ENCODE assay signal across 19 cellular contexts in the genomic region with DNA sequence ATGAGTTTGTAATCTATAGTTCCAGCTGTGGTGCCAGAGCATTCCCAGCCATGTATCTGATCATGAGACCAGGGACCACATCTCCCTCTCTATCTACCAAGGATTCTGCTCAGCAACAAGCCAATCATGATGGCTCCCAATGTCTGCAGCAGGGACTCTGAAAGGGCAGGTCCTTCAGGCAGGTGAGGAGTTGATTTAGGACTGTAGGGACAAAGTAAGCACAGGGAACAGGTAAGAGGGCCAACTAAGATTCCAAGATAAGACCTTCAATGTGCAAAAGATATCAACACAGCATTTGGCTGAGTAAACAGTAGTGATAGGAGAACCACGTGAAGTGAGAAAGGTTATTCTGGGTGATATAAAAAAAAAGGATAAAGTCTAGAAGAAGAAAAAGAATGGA. TPM values are rescaled to one million over a fixed set of nuclear protein-coding genes. Genes with fewer than 3 reads are reported as not detected.
DNase-seq lines count a peak whose midpoint lies in the region; ATAC-seq, FAIRE-seq and TF ChIP-seq lines count a peak whose summit lies in the region.
"Had no signal": no experiment of that assay in that cellular context is flagged by ENCODE, and none has a peak within 500 bp of the region (broad histone marks: within the 10 kb centered on the region; RNA-seq: fewer than 3 reads in every experiment).

No MANE protein-coding gene starts in this region.

- peak overlapping the region; percentile 12 for H3K27ac Mint-ChIP-seq in Caco-2 (ENCODE audit: unreplicated experiment)
- peak overlapping the region; percentile 40 for H3K27ac Mint-ChIP-seq in dendritic cell treated with granulocyte-macrophage colony-stimulating factor and Interleukin-4, amounts not matched to agents 40 ng/mL and 50 ng/mL, for 4 days
- H3K27ac Mint-ChIP-seq in osteocyte (ENCODE audit: unreplicated experiment): no peak overlapping the region

- H3K27ac ChIP-seq in pancreas: no peak overlapping the region
- H3K27ac ChIP-seq: RWPE1 had no signal

- peaks cover 26% of the 10 kb centered on the region for H3K4me1 Mint-ChIP-seq in Caco-2 (ENCODE audit: low read depth, unreplicated experiment)
- peaks cover 27% of the 10 kb centered on the region for H3K4me1 Mint-ChIP-seq in dendritic cell treated with granulocyte-macrophage colony-stimulating factor and Interleukin-4, amounts not matched to agents 40 ng/mL and 50 ng/mL, for 4 days (ENCODE audit: low read depth)
- H3K4me1 Mint-ChIP-seq in osteocyte (ENCODE audit: unreplicated experiment): peaks cover 11% of the 10 kb centered on the region

- no peak overlapping the region for H3K4me3 ChIP-seq in Caco-2 (ENCODE audit: low read depth, low read length)
- H3K4me3 ChIP-seq in pancreas: no peak overlapping the region
- H3K4me3 ChIP-seq: SJCRH30 had no signal

- H3K36me3 Mint-ChIP-seq in Caco-2 (ENCODE audit: insufficient read depth, unreplicated experiment) (peaks cover 60% of the 10 kb centered on the region), osteocyte (ENCODE audit: unreplicated experiment) (peaks cover 45% of the 10 kb centered on the region)
- H3K36me3 Mint-ChIP-seq in dendritic cell treated with granulocyte-macrophage colony-stimulating factor and Interleukin-4, amounts not matched to agents 40 ng/mL and 50 ng/mL, for 4 days (ENCODE audit: low read depth): peaks cover 97% of the 10 kb centered on the region

- POLR2A ChIA-PET in Caco-2 (lab: Charles Lee): interaction anchor here (0.6 kb wide), 1 partner anchor 22 kb away, joined by 3 read pairs; no protein-coding TSS in a partner anchor

- H3K27me3 Mint-ChIP-seq in Caco-2 (ENCODE audit: insufficient read depth, unreplicated experiment) (no peaks in the 10 kb centered on the region), osteocyte (ENCODE audit: unreplicated experiment) (no peaks in the 10 kb centered on the region)
- no peaks in the 10 kb centered on the region for H3K27me3 Mint-ChIP-seq in dendritic cell treated with granulocyte-macrophage colony-stimulating factor and Interleukin-4, amounts not matched to agents 40 ng/mL and 50 ng/mL, for 4 days

- peak; percentile 20 to 54 for DNase-seq in Caco-2
- peak; percentile 27 for DNase-seq in NCI-H526 treated with DMSO at 0.1 percent for 48 hours (lab: John Stamatoyannopoulos, UW)
- no peak for DNase-seq in pancreas
- DNase-seq in activated CD4-positive, CD25-positive, alpha-beta regulatory T cell treated with anti-CD3 and anti-CD28 coated beads, Interleukin-2, amount 50 U/mL, for 72 hours: no peak
- no peak for DNase-seq in osteocyte (ENCODE audit: extremely low spot score, unreplicated experiment)
- DNase-seq: AML-193, DMS53, KBM-7, NCI-H1417, NCI-H187 treated with DMSO at 0.1 percent for 48 hours, NCI-H446, NCI-H748 treated with DMSO at 0.1 percent for 48 hours, OCI-M1, SJCRH30 had no signal

- no peaks in the 10 kb centered on the region for H3K9me3 Mint-ChIP-seq in Caco-2 (ENCODE audit: unreplicated experiment)
- no peaks in the 10 kb centered on the region for H3K9me3 Mint-ChIP-seq in dendritic cell treated with granulocyte-macrophage colony-stimulating factor and Interleukin-4, amounts not matched to agents 40 ng/mL and 50 ng/mL, for 4 days
- H3K9me3 Mint-ChIP-seq in osteocyte (ENCODE audit: unreplicated experiment): no peaks in the 10 kb centered on the region
- H3K9me3 Mint-ChIP-seq: CD14-positive monocyte had no signal

- H3K4me1 ChIP-seq in Caco-2: peaks cover 32% of the 10 kb centered on the region
- peaks cover 12 to 19% (median 16%) of the 10 kb centered on the region in 3 donors for H3K4me1 ChIP-seq in pancreas

- TF ChIP-seq CTCF in Caco-2 (IDR thresholded peaks at IDR 0.05; ENCODE audit: insufficient read depth in 1 of 2, low read depth in 1 of 2, low read length in 1 of 2, severe bottlenecking in 1 of 2, unreplicated experiment in 1 of 2): no peak
- TF ChIP-seq CTCF in pancreas (IDR thresholded peaks at IDR 0.05): no peak
- TF ChIP-seq CTCF in osteocyte (IDR thresholded peaks at IDR 0.05): no peak

- intact Hi-C loops in Caco-2 (cut with micrococcal nuclease; ENCODE audit: unreplicated experiment) (no loop called here), pancreas (cut with DNase I) (no loop called here)
- intact Hi-C loops in dendritic cell treated with granulocyte-macrophage colony-stimulating factor and Interleukin-4, amounts not matched to agents 40 ng/mL and 50 ng/mL, for 4 days (cut with micrococcal nuclease): no loop called here

- ATAC-seq in pancreas: peak in 3 of 4 donors; percentile 10 to 73 (median 45)
- no peak for ATAC-seq in GM19035 (IDR thresholded peaks at IDR 0.05; ENCODE audit: unreplicated experiment)
- ATAC-seq: HCT116 had no signal

- FAIRE-seq in pancreas (lab: Jason Lieb, UNC): no peak

- H3K27me3 ChIP-seq in Caco-2 (replicated peaks; ENCODE audit: control insufficient read depth, insufficient read depth, low read length) (no peaks in the 10 kb centered on the region), pancreas (no peaks in the 10 kb centered on the region)
- H3K27me3 ChIP-seq: SJCRH30 had no signal

- 11 to 16% methylated on average over 1 of the region's 1 CpG for WGBS in pancreas, 2 donors

- no TSS peak for BruUV-seq in Caco-2 (replicated peaks; lab: Mats Ljungman, UMichigan)

- H3K9me3 ChIP-seq in Caco-2 (no peaks in the 10 kb centered on the region), pancreas (no peaks in the 10 kb centered on the region)
- H3K9me3 ChIP-seq: SJCRH30 had no signal

- H3K4me3 Mint-ChIP-seq in Caco-2 (ENCODE audit: unreplicated experiment): peak overlapping the region; percentile 40
- H3K4me3 Mint-ChIP-seq in dendritic cell treated with granulocyte-macrophage colony-stimulating factor and Interleukin-4, amounts not matched to agents 40 ng/mL and 50 ng/mL, for 4 days: no peak overlapping the region
- H3K4me3 Mint-ChIP-seq in osteocyte (ENCODE audit: unreplicated experiment): no peak overlapping the region
- H3K4me3 Mint-ChIP-seq: CD14-positive monocyte had no signal

- CTCF ChIA-PET in Caco-2 (lab: Charles Lee): no interaction called here

- H3K36me3 ChIP-seq in Caco-2 (ENCODE audit: control insufficient read depth, insufficient read depth, low read length) (no peaks in the 10 kb centered on the region; the same call in none of the 2 replicates), pancreas (peaks cover 0 to 45% (median 0%) of the 10 kb centered on the region in 3 donors)

RNA-seq across cellular contexts. Expression of a gene that starts 8.5 kb away (rescaled TPM):
- total RNA-seq in Caco-2 (2022): 15.6 and 18.8 TPM in 2 replicates
- total RNA-seq in pancreas: 1 to 10 TPM; 4.9 to 7.6 (median 6.2) TPM
- 10 to 100 TPM in 1 of 2 donors, 1 to 10 TPM in 1; 7.9 to 12.6 TPM for polyA plus RNA-seq in pancreas
- total RNA-seq in osteocyte: 10.1 and 10.6 TPM in 2 replicates

RNA-seq across cellular contexts. Expression of a gene that starts 55.0 kb away (rescaled TPM):
- 59.7 and 66.9 TPM in 2 replicates for total RNA-seq in Caco-2 (2022)
- 10 to 100 TPM; 10.7 to 17.4 (median 11.7) TPM for total RNA-seq in pancreas
- 1 to 10 TPM; 4.6 to 7.5 TPM for polyA plus RNA-seq in pancreas
- 34.9 and 42.2 TPM in 2 replicates for total RNA-seq in osteocyte

RNA-seq across cellular contexts. Expression of a gene that starts 55.5 kb away (rescaled TPM):
- total RNA-seq in Caco-2 (2022): 20.7 and 21.4 TPM in 2 replicates
- 10 to 100 TPM in 2 of 6 donors, 1 to 10 TPM in 4; 7.8 to 12.7 (median 9.2) TPM for total RNA-seq in pancreas
- 10 to 100 TPM; 10.3 to 16.8 TPM for polyA plus RNA-seq in pancreas
- 23.3 and 28.4 TPM in 2 replicates for total RNA-seq in osteocyte

Comparison
In these comparisons a context has a peak if more than half of its experiments do, and no peak if none do; other contexts are left out.
1. DNase-seq: peak in Caco-2 (2 of 2) and NCI-H526 treated with DMSO at 0.1 percent for 48 hours (single experiment); none in pancreas (0 of 6), activated CD4-positive, CD25-positive, alpha-beta regulatory T cell treated with anti-CD3 and anti-CD28 coated beads, Interleukin-2, amount 50 U/mL, for 72 hours (single experiment) and osteocyte (single experiment).